ENCODE assay signal across 9 cellular contexts in the genomic region with DNA sequence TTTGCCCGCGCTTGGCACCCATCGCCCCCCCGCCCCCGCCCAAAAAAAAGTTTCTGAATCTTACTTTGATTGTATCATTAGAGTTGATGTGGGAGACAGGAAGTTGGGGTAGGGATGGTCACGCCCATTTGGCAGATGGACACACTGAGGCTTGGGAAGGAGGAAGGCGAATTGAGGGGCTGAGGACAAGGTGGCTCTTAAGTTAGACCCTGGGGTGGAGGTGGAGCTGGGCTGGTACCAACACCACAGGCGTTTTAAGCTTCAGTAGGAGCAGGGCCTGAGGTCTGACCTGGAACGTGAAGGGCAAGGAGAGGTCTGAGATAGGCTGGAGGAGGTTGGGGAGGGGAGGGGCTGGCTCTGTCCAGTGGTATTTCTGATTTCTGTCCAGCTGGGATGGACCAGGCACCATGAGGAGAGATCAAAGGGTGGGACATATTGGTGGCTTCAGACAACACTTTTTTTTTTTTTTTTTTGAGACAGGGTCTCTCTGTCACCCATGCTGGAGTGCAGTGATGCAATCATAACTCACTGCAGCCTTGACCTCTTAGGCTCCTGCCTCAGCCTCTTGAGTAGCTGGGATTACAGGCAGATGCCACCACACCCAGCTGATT. TPM values are rescaled to one million over a fixed set of nuclear protein-coding genes. Genes with fewer than 3 reads are reported as not detected.
DNase-seq lines count a peak whose midpoint lies in the region; ATAC-seq and TF ChIP-seq lines count a peak whose summit lies in the region.
"Had no signal": no experiment of that assay in that cellular context is flagged by ENCODE, and none has a peak within 500 bp of the region (broad histone marks: within the 10 kb centered on the region; RNA-seq: fewer than 3 reads in every experiment).

No MANE protein-coding gene starts in this region.

- no peak for TF ChIP-seq EP300 in SK-N-SH (IDR thresholded peaks at IDR 0.05; ENCODE audit: borderline replicate concordance in 1 of 2, low read depth in 1 of 2, low read length in 1 of 2)

- H3K4me1 ChIP-seq in SK-N-SH (ENCODE audit: control insufficient read depth in 1 of 2, insufficient read depth in 2 of 2, low read depth in 1 of 2, low read length in 1 of 2) (peaks cover 5 to 7% of the 10 kb centered on the region in 2 experiments; a peak in 2 of 4 replicates), right cardiac atrium (ENCODE audit: control insufficient read depth, insufficient read depth, low read length) (peaks cover 11% of the 10 kb centered on the region)

- DNase-seq in SK-N-SH (no peak), SK-N-MC (ENCODE audit: low read depth, low spot score) (no peak), right cardiac atrium (no peak), Ammon's horn (ENCODE audit: low spot score) (no peak), NCI-H510A treated with DMSO at 0.1 percent for 48 hours (lab: John Stamatoyannopoulos, UW) (no peak)
- no peak for DNase-seq in stimulated activated effector memory CD8-positive, alpha-beta T cell treated with anti-CD3 and anti-CD28 coated beads, Interleukin-12 subunit alpha, Interleukin-12 subunit beta, amount 100 ng/mL, for 72 hours (ENCODE audit: low spot score in 2 of 2)
- DNase-seq: midbrain had no signal

- H3K4me1 Mint-ChIP-seq in stimulated activated effector memory CD8-positive, alpha-beta T cell treated with anti-CD3 and anti-CD28 coated beads, Interleukin-12 subunit alpha, Interleukin-12 subunit beta, amount 100 ng/mL, for 72 hours, result peaks cover 47% of the 10 kb centered on the region

- POLR2A ChIA-PET in SK-N-SH (lab: Yijun Ruan, JAX), result no interaction called here

- ATAC-seq in SK-N-SH treated with all-trans-retinoic acid at 6 μM for 48 hours, result no peak
- no peak for ATAC-seq in right cardiac atrium
- ATAC-seq in stimulated activated effector memory CD8-positive, alpha-beta T cell treated with anti-CD3 and anti-CD28 coated beads, Interleukin-12 subunit alpha, Interleukin-12 subunit beta, amount 100 ng/mL, for 72 hours, result no peak
- ATAC-seq in HG03159 (IDR thresholded peaks at IDR 0.05; ENCODE audit: unreplicated experiment), result no peak

- H3K4me3 Mint-ChIP-seq in stimulated activated effector memory CD8-positive, alpha-beta T cell treated with anti-CD3 and anti-CD28 coated beads, Interleukin-12 subunit alpha, Interleukin-12 subunit beta, amount 100 ng/mL, for 72 hours, result peak overlapping the region; percentile 71

- CTCF ChIA-PET in SK-N-SH (lab: Yijun Ruan, JAX), result interaction anchor here (1.0 to 12.8 kb wide), 9 partner anchors 10 to 272 kb away, joined by 3 to 530 read pairs (median 11); a partner anchor contains a TSS

- no peak overlapping the region for H2AFZ ChIP-seq in SK-N-SH (ENCODE audit: low read depth)

- peaks cover 28% of the 10 kb centered on the region for H3K36me3 Mint-ChIP-seq in stimulated activated effector memory CD8-positive, alpha-beta T cell treated with anti-CD3 and anti-CD28 coated beads, Interleukin-12 subunit alpha, Interleukin-12 subunit beta, amount 100 ng/mL, for 72 hours

- WGBS in SK-N-SH (ENCODE audit: low lambda C conversion rate), result 43% methylated on average over 8 of the region's 9 CpGs
- 13% methylated on average over 9 of the region's 9 CpGs for WGBS in right cardiac atrium

- no peaks in the 10 kb centered on the region for H3K9me3 ChIP-seq in SK-N-SH
- no peaks in the 10 kb centered on the region for H3K9me3 ChIP-seq in SK-N-MC (ENCODE audit: low read depth, low read length)
- no peaks in the 10 kb centered on the region for H3K9me3 ChIP-seq in right cardiac atrium (ENCODE audit: control insufficient read depth, low read length)

- no peaks in the 10 kb centered on the region for H3K27me3 ChIP-seq in SK-N-SH (ENCODE audit: insufficient read depth)
- no peaks in the 10 kb centered on the region for H3K27me3 ChIP-seq in right cardiac atrium (ENCODE audit: control insufficient read depth, insufficient read depth)

- no peak for TF ChIP-seq CTCF in SK-N-SH (IDR thresholded peaks at IDR 0.05)

- H3K36me3 ChIP-seq in SK-N-SH (replicated peaks in 1 of 2; ENCODE audit: control insufficient read depth in 1 of 2, insufficient read depth in 2 of 2, low read length in 1 of 2) (no peaks in the 10 kb centered on the region), SK-N-MC (ENCODE audit: insufficient read depth, low read length) (no peaks in the 10 kb centered on the region)

- H3K27ac ChIP-seq in SK-N-SH (ENCODE audit: low read depth in 2 of 2, low read length in 1 of 2) (no peak overlapping the region), SK-N-MC (no peak overlapping the region), right cardiac atrium (ENCODE audit: low read length) (no peak overlapping the region)

- H3K9ac ChIP-seq in SK-N-SH (no peak overlapping the region), SK-N-MC (ENCODE audit: insufficient read length) (no peak overlapping the region)

- H3K4me2 ChIP-seq in SK-N-SH, result peak overlapping the region; percentile 57; the same call in 1 of the 2 replicates

- H3K79me2 ChIP-seq in SK-N-SH (ENCODE audit: insufficient read depth), result no peaks in the 10 kb centered on the region

- intact Hi-C loops in right cardiac atrium (cut with DNase I), result loop anchor here (2.0 to 10.0 kb wide), 3 partner anchors 47 to 270 kb away; a partner anchor contains a TSS

- H3K4me3 ChIP-seq in SK-N-SH (ENCODE audit: low read depth in 2 of 2, low read length in 1 of 2) (peak overlapping the region in 1 of 2 experiments; percentile 37; a peak in 1 of 4 replicates), SK-N-MC (peak overlapping the region; percentile 82), right cardiac atrium (ENCODE audit: low read length) (peak overlapping the region; percentile 42)

- peaks cover 15% of the 10 kb centered on the region for H3F3A ChIP-seq in SK-N-SH (replicated peaks; ENCODE audit: insufficient read depth)

- H3K9me2 ChIP-seq in SK-N-SH, result no peaks in the 10 kb centered on the region

- H4K20me1 ChIP-seq in SK-N-SH (ENCODE audit: insufficient read depth), result no peaks in the 10 kb centered on the region

- H3K27ac Mint-ChIP-seq in stimulated activated effector memory CD8-positive, alpha-beta T cell treated with anti-CD3 and anti-CD28 coated beads, Interleukin-12 subunit alpha, Interleukin-12 subunit beta, amount 100 ng/mL, for 72 hours, result peak overlapping the region; percentile 86

- TF ChIP-seq RAD21 in SK-N-SH (IDR thresholded peaks at IDR 0.05; ENCODE audit: low read length), result no peak

- H3K9me3 Mint-ChIP-seq in stimulated activated effector memory CD8-positive, alpha-beta T cell treated with anti-CD3 and anti-CD28 coated beads, Interleukin-12 subunit alpha, Interleukin-12 subunit beta, amount 100 ng/mL, for 72 hours, result no peaks in the 10 kb centered on the region

TF ChIP-seq in SK-N-SH, 30 proteins besides CTCF, POLR2A, EP300 and RAD21:
- TF ChIP-seq FOXM1 (IDR thresholded peaks at IDR 0.05; ENCODE audit: low read depth), result no peak
- TF ChIP-seq SMC3 (IDR thresholded peaks at IDR 0.05; ENCODE audit: low read depth, low read length), result no peak
- TF ChIP-seq SIN3A (IDR thresholded peaks at IDR 0.05; ENCODE audit: borderline replicate concordance, low read depth, low read length), result no peak
- no peak for TF ChIP-seq GABPA (IDR thresholded peaks at IDR 0.05; ENCODE audit: low read depth)
- TF ChIP-seq, protein P1, sequence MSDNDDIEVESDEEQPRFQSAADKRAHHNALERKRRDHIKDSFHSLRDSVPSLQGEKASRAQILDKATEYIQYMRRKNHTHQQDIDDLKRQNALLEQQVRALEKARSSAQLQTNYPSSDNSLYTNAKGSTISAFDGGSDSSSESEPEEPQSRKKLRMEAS (IDR thresholded peaks at IDR 0.05; ENCODE audit: low read depth), result no peak
- TF ChIP-seq GATA2 (CRISPR knock-in tag; IDR thresholded peaks at IDR 0.05), result no peak

TF ChIP-seq in SK-N-SH treated with all-trans-retinoic acid at 6 μM for 48 hours, 23 proteins besides CTCF, POLR2A, EP300 and RAD21 (continues in another document):
- no peak for TF ChIP-seq ZNF565 (CRISPR knock-in tag; conservative IDR thresholded peaks at IDR 0.05; ENCODE audit: low read depth)
- TF ChIP-seq, protein P2, sequence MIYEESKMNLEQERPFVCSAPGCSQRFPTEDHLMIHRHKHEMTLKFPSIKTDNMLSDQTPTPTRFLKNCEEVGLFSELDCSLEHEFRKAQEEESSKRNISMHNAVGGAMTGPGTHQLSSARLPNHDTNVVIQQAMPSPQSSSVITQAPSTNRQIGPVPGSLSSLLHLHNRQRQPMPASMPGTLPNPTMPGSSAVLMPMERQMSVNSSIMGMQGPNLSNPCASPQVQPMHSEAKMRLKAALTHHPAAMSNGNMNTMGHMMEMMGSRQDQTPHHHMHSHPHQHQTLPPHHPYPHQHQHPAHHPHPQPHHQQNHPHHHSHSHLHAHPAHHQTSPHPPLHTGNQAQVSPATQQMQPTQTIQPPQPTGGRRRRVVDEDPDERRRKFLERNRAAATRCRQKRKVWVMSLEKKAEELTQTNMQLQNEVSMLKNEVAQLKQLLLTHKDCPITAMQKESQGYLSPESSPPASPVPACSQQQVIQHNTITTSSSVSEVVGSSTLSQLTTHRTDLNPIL (CRISPR knock-in tag; IDR thresholded peaks at IDR 0.05; ENCODE audit: low read depth), result no peak
- no peak for TF ChIP-seq ARNTL (CRISPR knock-in tag; IDR thresholded peaks at IDR 0.05; ENCODE audit: borderline replicate concordance, low read depth)
- TF ChIP-seq BACH2 (CRISPR knock-in tag; IDR thresholded peaks at IDR 0.05; ENCODE audit: borderline replicate concordance), result no peak
- TF ChIP-seq ZNF70 (CRISPR knock-in tag; IDR thresholded peaks at IDR 0.05), result no peak
- TF ChIP-seq CSDC2 (CRISPR knock-in tag; IDR thresholded peaks at IDR 0.05), result no peak
- no peak for TF ChIP-seq ISL1 (CRISPR knock-in tag; IDR thresholded peaks at IDR 0.05)

RNA-seq across cellular contexts. Expression of a gene that starts 0.8 kb away (rescaled TPM):
- polyA plus RNA-seq in SK-N-SH (2012; rRNA removed) (0.33 and 0.42 TPM in 2 replicates), right cardiac atrium (0.36 TPM)
- polyA plus RNA-seq in SK-N-SH (2012; cell fraction: cytosol; rRNA removed), result 0.15 and 0.25 TPM in 2 replicates
- 1.00 and 1.3 TPM in 2 replicates for polyA plus RNA-seq in SK-N-SH (2012; cell fraction: nucleus; rRNA removed)
- total RNA-seq in right cardiac atrium, result 1 to 10 TPM in 1 of 4 donors, under 1 TPM in 3; 0.39 to 2.3 (median 0.78) TPM

RNA-seq across cellular contexts. Expression of a gene that starts 33.2 kb away (rescaled TPM):
- polyA plus RNA-seq in SK-N-SH (2012; rRNA removed) (57.6 and 93.3 TPM in 2 replicates), right cardiac atrium (20.8 TPM)
- polyA plus RNA-seq in SK-N-SH (2012; cell fraction: cytosol; rRNA removed), result 34.4 and 51.6 TPM in 2 replicates
- polyA plus RNA-seq in SK-N-SH (2012; cell fraction: nucleus; rRNA removed), result 104 and 118 TPM in 2 replicates
- total RNA-seq in right cardiac atrium, result 10 to 100 TPM; 23.4 to 35.3 (median 31.4) TPM

RNA-seq across cellular contexts. Expression of a gene that starts 34.9 kb away (rescaled TPM):
- polyA plus RNA-seq in SK-N-SH (2012; rRNA removed) (40.7 and 52.9 TPM in 2 replicates), right cardiac atrium (10.1 TPM)
- polyA plus RNA-seq in SK-N-SH (2012; cell fraction: cytosol; rRNA removed), result 17.3 and 26.9 TPM in 2 replicates
- 101 and 105 TPM in 2 replicates for polyA plus RNA-seq in SK-N-SH (2012; cell fraction: nucleus; rRNA removed)
- total RNA-seq in right cardiac atrium, result 10 to 100 TPM in 2 of 4 donors, 1 to 10 TPM in 2; 9.6 to 11.7 (median 10.1) TPM

RNA-seq across cellular contexts. Expression of a gene that starts 42.2 kb away (rescaled TPM):
- polyA plus RNA-seq in SK-N-SH (2012; rRNA removed) (17.4 and 20.0 TPM in 2 replicates), right cardiac atrium (11.0 TPM)
- polyA plus RNA-seq in SK-N-SH (2012; cell fraction: cytosol; rRNA removed), result 6.5 and 10.8 TPM in 2 replicates
- polyA plus RNA-seq in SK-N-SH (2012; cell fraction: nucleus; rRNA removed), result 52.1 and 63.7 TPM in 2 replicates
- 10 to 100 TPM in 3 of 4 donors, 1 to 10 TPM in 1; 8.7 to 11.7 (median 11.0) TPM for total RNA-seq in right cardiac atrium
